8 cellular contexts compared by ENCODE assay signal in the genomic region with DNA sequence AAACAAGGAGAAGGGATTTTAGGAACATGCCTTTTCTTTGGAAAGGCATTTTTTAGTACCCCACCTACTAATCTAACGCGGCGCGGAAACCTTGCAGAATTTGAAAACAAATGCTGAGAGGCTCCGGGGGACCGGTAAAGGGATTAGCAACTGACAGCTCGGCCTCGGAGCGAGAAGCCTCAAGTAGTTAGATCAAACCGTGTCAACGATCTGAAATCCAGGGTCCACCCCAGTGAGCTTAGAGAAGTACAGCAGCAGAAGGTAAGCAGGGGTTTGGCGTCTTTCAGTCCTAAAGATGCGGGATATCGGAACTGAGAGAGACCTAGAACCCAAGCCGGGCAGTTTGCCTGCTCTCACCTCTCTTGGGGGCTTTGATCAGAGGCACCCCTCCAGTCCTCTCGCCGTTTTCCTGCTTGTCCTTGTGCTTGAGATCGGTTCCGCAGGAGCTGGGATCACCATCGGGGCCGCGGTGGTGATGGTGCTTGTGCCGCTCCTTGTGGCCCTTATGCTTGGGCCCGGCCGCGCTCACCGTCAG. TPM values are rescaled to one million over a fixed set of nuclear protein-coding genes. Genes with fewer than 3 reads are reported as not detected.
DNase-seq lines count a peak whose midpoint lies in the region; ATAC-seq, FAIRE-seq and TF ChIP-seq lines count a peak whose summit lies in the region.

No MANE protein-coding gene starts in this region.

- peaks cover 28% of the 10 kb centered on the region for H3K36me3 ChIP-seq in OCI-LY1 (ENCODE audit: insufficient read depth, low read length)
- no peaks in the 10 kb centered on the region for H3K36me3 ChIP-seq in astrocyte (ENCODE audit: insufficient read depth, low read length)
- H3K36me3 ChIP-seq in iPS-15b (ENCODE audit: control insufficient read depth, insufficient read depth, low read length), result no peaks in the 10 kb centered on the region
- H3K36me3 ChIP-seq in skeletal muscle satellite cell (ENCODE audit: insufficient read depth, low read length), result no peaks in the 10 kb centered on the region

- H3K9me2 ChIP-seq in OCI-LY1 (ENCODE audit: low read depth, low read length), result no peaks in the 10 kb centered on the region

- no peaks in the 10 kb centered on the region for H3K9me3 ChIP-seq in OCI-LY1 (ENCODE audit: low read length)
- H3K9me3 ChIP-seq in astrocyte (ENCODE audit: insufficient read depth, low read depth, low read length), result no peaks in the 10 kb centered on the region
- no peaks in the 10 kb centered on the region for H3K9me3 ChIP-seq in iPS-15b (ENCODE audit: control insufficient read depth, insufficient read depth, low read length)
- H3K9me3 ChIP-seq in skeletal muscle satellite cell (replicated peaks; ENCODE audit: low read length), result no peaks in the 10 kb centered on the region

- H3K4me3 ChIP-seq in OCI-LY1 (ENCODE audit: low read depth, low read length, poor library complexity, severe bottlenecking) (peak overlapping the region; percentile 86), astrocyte (ENCODE audit: insufficient read depth, low read depth, low read length) (peak overlapping the region; percentile 94), iPS-15b (ENCODE audit: low read depth, low read length) (peak overlapping the region; percentile 94), skeletal muscle satellite cell (ENCODE audit: low read length) (peak overlapping the region; percentile 100)

- ATAC-seq in HG02610 (IDR thresholded peaks at IDR 0.05; ENCODE audit: unreplicated experiment), result peak; percentile 0
- ATAC-seq in HG03378 (IDR thresholded peaks at IDR 0.05; ENCODE audit: unreplicated experiment), result no peak

- FAIRE-seq in astrocyte (lab: Jason Lieb, UNC), result no peak

- H4K20me1 ChIP-seq in OCI-LY1 (ENCODE audit: insufficient read depth, low read length) (no peaks in the 10 kb centered on the region), astrocyte (ENCODE audit: insufficient read depth, low read length) (peaks cover 14% of the 10 kb centered on the region)

- H3K4me1 ChIP-seq in OCI-LY1 (ENCODE audit: insufficient read depth, low read length, severe bottlenecking) (peaks cover 32% of the 10 kb centered on the region), astrocyte (ENCODE audit: insufficient read depth, low read length) (peaks cover 10% of the 10 kb centered on the region), iPS-15b (ENCODE audit: control insufficient read depth, insufficient read depth, low read length) (no peaks in the 10 kb centered on the region), skeletal muscle satellite cell (ENCODE audit: control insufficient read depth, insufficient read depth, low read length) (peaks cover 23% of the 10 kb centered on the region)

- H3F3A ChIP-seq in OCI-LY1 (ENCODE audit: insufficient read depth, low read length), result no peaks in the 10 kb centered on the region

- DNase-seq in NCI-H345 (lab: John Stamatoyannopoulos, UW) (peak; percentile 16), NCI-H345 treated with DMSO at 0.1 percent for 48 hours (lab: John Stamatoyannopoulos, UW; ENCODE audit: unreplicated experiment) (no peak), astrocyte (ENCODE audit: low read depth) (no peak)

- H3K27ac Mint-ChIP-seq in astrocyte (ENCODE audit: unreplicated experiment), result peak overlapping the region; percentile 82

- H3K79me2 ChIP-seq in OCI-LY1 (ENCODE audit: insufficient read depth, low read length) (peaks cover 49% of the 10 kb centered on the region), astrocyte (ENCODE audit: insufficient read depth, low read length) (peaks cover 54% of the 10 kb centered on the region)

- H3K4me2 ChIP-seq in OCI-LY1 (ENCODE audit: low read length) (peak overlapping the region; percentile 80), astrocyte (ENCODE audit: low read length) (peak overlapping the region; percentile 91), skeletal muscle satellite cell (ENCODE audit: low read length) (peak overlapping the region; percentile 94)

- H3K36me3 Mint-ChIP-seq in astrocyte (ENCODE audit: low read depth, unreplicated experiment), result no peaks in the 10 kb centered on the region

- H3K27me3 ChIP-seq in OCI-LY1 (ENCODE audit: insufficient read depth, low read length) (no peaks in the 10 kb centered on the region), astrocyte (ENCODE audit: insufficient read depth, low read length) (no peaks in the 10 kb centered on the region), iPS-15b (ENCODE audit: control insufficient read depth, insufficient read depth, low read length) (no peaks in the 10 kb centered on the region), skeletal muscle satellite cell (ENCODE audit: control insufficient read depth, insufficient read depth, low read length) (no peaks in the 10 kb centered on the region)

- no peaks in the 10 kb centered on the region for H3K27me3 Mint-ChIP-seq in astrocyte (ENCODE audit: low read depth, unreplicated experiment)

- TF ChIP-seq CTCF in OCI-LY1 (IDR thresholded peaks at IDR 0.05; ENCODE audit: low read length) (no peak), astrocyte (IDR thresholded peaks at IDR 0.05; ENCODE audit: insufficient read depth, low read depth, low read length) (no peak)

- H3K9ac ChIP-seq in OCI-LY1 (ENCODE audit: low read length), result peak overlapping the region; percentile 92
- H3K9ac ChIP-seq in astrocyte (ENCODE audit: low read length), result peak overlapping the region; percentile 95
- H3K9ac ChIP-seq in iPS-15b (ENCODE audit: low read depth, low read length), result peak overlapping the region; percentile 63
- H3K9ac ChIP-seq in skeletal muscle satellite cell (ENCODE audit: low read depth, low read length), result peak overlapping the region; percentile 95

- H3K27ac ChIP-seq in OCI-LY1 (ENCODE audit: low read depth, low read length, poor library complexity, severe bottlenecking), result peak overlapping the region; percentile 70
- H3K27ac ChIP-seq in astrocyte (ENCODE audit: low read depth, low read length), result peak overlapping the region; percentile 74

- peak overlapping the region; percentile 97 for H3K4me3 Mint-ChIP-seq in astrocyte (ENCODE audit: unreplicated experiment)

- H3K4me1 Mint-ChIP-seq in astrocyte (ENCODE audit: low read depth, unreplicated experiment), result peaks cover 12% of the 10 kb centered on the region

- H2AFZ ChIP-seq in OCI-LY1 (ENCODE audit: low read length), result no peak overlapping the region
- H2AFZ ChIP-seq in astrocyte (ENCODE audit: low read depth, low read length), result peak overlapping the region; percentile 51

- H3K9me3 Mint-ChIP-seq in astrocyte (ENCODE audit: unreplicated experiment), result no peaks in the 10 kb centered on the region

RNA-seq across cellular contexts. Expression of a gene that starts 0.9 kb away (rescaled TPM):
- 10.6 and 10.8 TPM in 2 replicates for total RNA-seq in astrocyte
- 10.9 and 11.8 TPM in 2 replicates for total RNA-seq in skeletal muscle satellite cell (2012; rRNA removed)

RNA-seq across cellular contexts. Expression of a gene that starts 52.1 kb away (rescaled TPM):
- 31.5 and 36.4 TPM in 2 replicates for total RNA-seq in astrocyte
- 25.3 and 32.4 TPM in 2 replicates for total RNA-seq in skeletal muscle satellite cell (2012; rRNA removed)
